Comparison of ENCODE assay signal across 14 cellular contexts in genomic region chr4:85932371-85933305, GRCh38.
DNase-seq lines count a peak whose midpoint lies in the region; FAIRE-seq and TF ChIP-seq lines count a peak whose summit lies in the region.
"Had no signal": no experiment of that assay in that cellular context is flagged by ENCODE, and none has a peak within 500 bp of the region (broad histone marks: within the 10 kb centered on the region; RNA-seq: fewer than 3 reads in every experiment).

No MANE protein-coding gene starts in this region.

- H3K27me3 Mint-ChIP-seq in MCF 10A (ENCODE audit: insufficient read depth, unreplicated experiment), result no peaks in the 10 kb centered on the region
- H3K27me3 Mint-ChIP-seq in CD4-positive, alpha-beta memory T cell, result no peaks in the 10 kb centered on the region
- H3K27me3 Mint-ChIP-seq: memory B cell had no signal

- POLR2A ChIA-PET in A673 (lab: Charles Lee; ENCODE audit: low non-redundant PET), result no interaction called here
- POLR2A ChIA-PET in MCF 10A (lab: Yijun Ruan, JAX), result no interaction called here
- POLR2A ChIA-PET in CD4-positive, alpha-beta memory T cell (lab: Charles Lee; ENCODE audit: partially characterized antibody), result no interaction called here

- no TSS peak for BruUV-seq in A673 (replicated peaks; lab: Mats Ljungman, UMichigan)
- no TSS peak for BruUV-seq in MCF 10A (replicated peaks; lab: Mats Ljungman, UMichigan)

- no peak overlapping the region for H3K9ac ChIP-seq in muscle layer of colon (ENCODE audit: low read length)

- CTCF ChIA-PET in A673 (lab: Charles Lee), result no interaction called here
- CTCF ChIA-PET in MCF 10A (lab: Yijun Ruan, JAX), result interaction anchor here (1.1 kb wide), 1 partner anchor 136 kb away, joined by 3 read pairs; no protein-coding TSS in a partner anchor
- CTCF ChIA-PET in CD4-positive, alpha-beta memory T cell (lab: Charles Lee; ENCODE audit: partially characterized antibody), result no interaction called here

- H3K4me1 Mint-ChIP-seq in MCF 10A (ENCODE audit: insufficient read depth, unreplicated experiment), result no peaks in the 10 kb centered on the region
- peaks cover 0 to 3% (median 0%) of the 10 kb centered on the region in 4 donors for H3K4me1 Mint-ChIP-seq in CD4-positive, alpha-beta memory T cell
- H3K4me1 Mint-ChIP-seq: activated naive CD4-positive, alpha-beta T cell treated with anti-CD3 and anti-CD28 coated beads, Interleukin-2, amount 10 ng/mL, durations not matched to agents 7 days and 5 days had no signal

- no peaks in the 10 kb centered on the region for H3K36me3 Mint-ChIP-seq in MCF 10A (ENCODE audit: insufficient read depth, unreplicated experiment)
- H3K36me3 Mint-ChIP-seq in CD4-positive, alpha-beta memory T cell, result no peaks in the 10 kb centered on the region
- H3K36me3 Mint-ChIP-seq: activated naive CD4-positive, alpha-beta T cell treated with anti-CD3 and anti-CD28 coated beads, Interleukin-2, amount 10 ng/mL, durations not matched to agents 7 days and 5 days had no signal

- no peak overlapping the region for H3K27ac Mint-ChIP-seq in MCF 10A (ENCODE audit: low read depth, unreplicated experiment)
- H3K27ac Mint-ChIP-seq in CD4-positive, alpha-beta memory T cell, result no peak overlapping the region
- H3K27ac Mint-ChIP-seq: activated naive CD4-positive, alpha-beta T cell treated with anti-CD3 and anti-CD28 coated beads, Interleukin-2, amount 10 ng/mL, durations not matched to agents 7 days and 5 days; memory B cell had no signal

- no peak overlapping the region for H3K4me3 Mint-ChIP-seq in MCF 10A (ENCODE audit: unreplicated experiment)
- no peak overlapping the region for H3K4me3 Mint-ChIP-seq in CD4-positive, alpha-beta memory T cell
- H3K4me3 Mint-ChIP-seq: activated naive CD4-positive, alpha-beta T cell treated with anti-CD3 and anti-CD28 coated beads, Interleukin-2, amount 10 ng/mL, durations not matched to agents 7 days and 5 days; memory B cell had no signal

- DNase-seq in A673 (ENCODE audit: low spot score) (peak; percentile 4), NCI-H1092 treated with DMSO at 0.1 percent for 48 hours (lab: John Stamatoyannopoulos, UW) (peak; percentile 61), epithelial cell of proximal tubule (ENCODE audit: low read depth) (no peak), DMS53 treated with DMSO at 0.1 percent for 48 hours (lab: John Stamatoyannopoulos, UW; ENCODE audit: unreplicated experiment) (no peak), GM12892 (ENCODE audit: insufficient read length) (no peak), MCF 10A (ENCODE audit: unreplicated experiment) (no peak)
- no peak for DNase-seq in CD4-positive, alpha-beta memory T cell
- DNase-seq: activated CD4-positive, alpha-beta T cell treated with anti-CD3 and anti-CD28 coated beads for 1 hour; activated naive CD4-positive, alpha-beta T cell treated with anti-CD3 and anti-CD28 coated beads, Interleukin-2, amount 10 ng/mL, durations not matched to agents 7 days and 5 days; NCI-H2107; stimulated activated CD4-positive, alpha-beta T cell treated with anti-CD3 and anti-CD28 coated beads, Interleukin-12 subunit alpha, Interleukin-12 subunit beta, amount 100 ng/mL, for 4 hours had no signal

- H3K9me3 ChIP-seq in A673 (ENCODE audit: low read depth, low read length, poor library complexity, severe bottlenecking) (no peaks in the 10 kb centered on the region), muscle layer of colon (ENCODE audit: low read length) (no peaks in the 10 kb centered on the region)
- H3K9me3 ChIP-seq in CD4-positive, alpha-beta memory T cell (ENCODE audit: control insufficient read depth in 1 of 2, low read length in 2 of 2), result no peaks in the 10 kb centered on the region

- no peak overlapping the region for H3K27ac ChIP-seq in A673 (ENCODE audit: low read depth, low read length, poor library complexity, severe bottlenecking)
- H3K27ac ChIP-seq in muscle layer of colon (ENCODE audit: low read depth, low read length), result no peak overlapping the region
- H3K27ac ChIP-seq in CD4-positive, alpha-beta memory T cell (ENCODE audit: low read depth, low read length), result no peak overlapping the region
- H3K27ac ChIP-seq: RWPE1 had no signal

- TF ChIP-seq CTCF in A673 (conservative IDR thresholded peaks at IDR 0.05; ENCODE audit: low read depth, low read length) (no peak), epithelial cell of proximal tubule (conservative IDR thresholded peaks at IDR 0.05; ENCODE audit: low read depth, low read length) (no peak), MCF 10A (IDR thresholded peaks at IDR 0.05; ENCODE audit: unreplicated experiment) (no peak)

- no peaks in the 10 kb centered on the region for H3K4me1 ChIP-seq in A673 (ENCODE audit: insufficient read depth, low read length, poor library complexity, severe bottlenecking)
- peaks cover 9% of the 10 kb centered on the region for H3K4me1 ChIP-seq in muscle layer of colon (ENCODE audit: insufficient read depth, low read length)
- no peaks in the 10 kb centered on the region for H3K4me1 ChIP-seq in CD4-positive, alpha-beta memory T cell (ENCODE audit: insufficient read depth, low read length)

- H3K4me3 ChIP-seq in A673 (ENCODE audit: low read depth, low read length, poor library complexity, severe bottlenecking) (no peak overlapping the region), epithelial cell of proximal tubule (ENCODE audit: low read depth, low read length) (peak overlapping the region; percentile 59), muscle layer of colon (ENCODE audit: low read depth in 1 of 2, low read length in 2 of 2) (peak overlapping the region; percentile 5 to 8)
- H3K4me3 ChIP-seq in CD4-positive, alpha-beta memory T cell (ENCODE audit: low read length in 2 of 2), result no peak overlapping the region

- H3K36me3 ChIP-seq in A673 (ENCODE audit: insufficient read depth, low read length, poor library complexity, severe bottlenecking), result no peaks in the 10 kb centered on the region
- no peaks in the 10 kb centered on the region for H3K36me3 ChIP-seq in muscle layer of colon (ENCODE audit: insufficient read depth, low read length)
- no peaks in the 10 kb centered on the region for H3K36me3 ChIP-seq in CD4-positive, alpha-beta memory T cell (ENCODE audit: insufficient read depth, low read length)

- H3K9me3 Mint-ChIP-seq in MCF 10A (ENCODE audit: unreplicated experiment), result no peaks in the 10 kb centered on the region
- peaks cover 0 to 3% (median 0%) of the 10 kb centered on the region in 8 donors for H3K9me3 Mint-ChIP-seq in CD4-positive, alpha-beta memory T cell
- H3K9me3 Mint-ChIP-seq: activated naive CD4-positive, alpha-beta T cell treated with anti-CD3 and anti-CD28 coated beads, Interleukin-2, amount 10 ng/mL, durations not matched to agents 7 days and 5 days; memory B cell had no signal

- intact Hi-C loops in A673 (cut with micrococcal nuclease; ENCODE audit: unreplicated experiment), result no loop called here
- intact Hi-C loops in MCF 10A (cut with micrococcal nuclease), result no loop called here
- intact Hi-C loops in CD4-positive, alpha-beta memory T cell (cut with micrococcal nuclease), result no loop called here

- no peaks in the 10 kb centered on the region for H3K27me3 ChIP-seq in A673 (replicated peaks; ENCODE audit: insufficient read depth, low read depth, low read length, poor library complexity)
- no peaks in the 10 kb centered on the region for H3K27me3 ChIP-seq in muscle layer of colon (ENCODE audit: control insufficient read depth in 1 of 2, insufficient read depth in 2 of 2, low read length in 2 of 2)
- H3K27me3 ChIP-seq in CD4-positive, alpha-beta memory T cell (ENCODE audit: insufficient read depth, low read length), result no peaks in the 10 kb centered on the region

- TF ChIP-seq POLR2A in GM12892 (IDR thresholded peaks at IDR 0.05; ENCODE audit: low read depth, low read length), result no peak

- FAIRE-seq in GM12892 (lab: Jason Lieb, UNC), result no peak

Comparison
In these comparisons a context has a peak if more than half of its experiments do, and no peak if none do; other contexts are left out.
1. DNase-seq: peak in A673 (single experiment) and NCI-H1092 treated with DMSO at 0.1 percent for 48 hours (single experiment); none in epithelial cell of proximal tubule (single experiment), DMS53 treated with DMSO at 0.1 percent for 48 hours (single experiment), GM12892 (single experiment), MCF 10A (single experiment) and CD4-positive, alpha-beta memory T cell (0 of 5).
2. H3K4me3 ChIP-seq: peak in epithelial cell of proximal tubule (single experiment) and muscle layer of colon (2 of 2); none in A673 (single experiment) and CD4-positive, alpha-beta memory T cell (0 of 2).